17 cellular contexts compared by ENCODE assay signal in the genomic region with DNA sequence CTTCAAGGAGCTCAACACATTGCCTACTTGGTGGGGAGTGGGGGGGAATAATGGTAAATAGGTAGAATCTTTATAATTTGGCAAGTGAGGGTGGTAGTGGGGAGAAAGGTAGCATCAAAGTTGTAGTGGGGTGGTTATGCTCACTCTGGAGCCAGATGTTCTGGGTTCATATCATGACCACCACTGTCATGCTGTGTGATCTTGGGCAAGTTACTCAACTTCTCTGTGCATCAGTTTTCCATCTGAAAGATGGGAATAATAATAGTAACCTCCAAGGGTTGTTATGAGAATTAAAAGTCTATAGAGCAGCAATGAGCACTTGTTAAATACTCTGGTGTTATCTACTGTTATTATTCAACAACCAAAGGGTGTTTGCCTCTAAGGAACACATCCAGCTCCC. TPM values are rescaled to one million over a fixed set of nuclear protein-coding genes. Genes with fewer than 3 reads are reported as not detected.
DNase-seq lines count a peak whose midpoint lies in the region; ATAC-seq and TF ChIP-seq lines count a peak whose summit lies in the region.
"Had no signal": no experiment of that assay in that cellular context is flagged by ENCODE, and none has a peak within 500 bp of the region (broad histone marks: within the 10 kb centered on the region; RNA-seq: fewer than 3 reads in every experiment).

No MANE protein-coding gene starts in this region.

- no peak overlapping the region for H3K4me3 Mint-ChIP-seq in dendritic cell treated with granulocyte-macrophage colony-stimulating factor and Interleukin-4, amounts not matched to agents 40 ng/mL and 50 ng/mL, for 4 days
- H3K4me3 Mint-ChIP-seq: CD4-positive, alpha-beta T cell; H9 had no signal

- H3K9me3 Mint-ChIP-seq in dendritic cell treated with granulocyte-macrophage colony-stimulating factor and Interleukin-4, amounts not matched to agents 40 ng/mL and 50 ng/mL, for 4 days = peaks cover 9% of the 10 kb centered on the region
- H3K9me3 Mint-ChIP-seq: CD4-positive, alpha-beta T cell; H9 had no signal

- no peaks in the 10 kb centered on the region for H3K36me3 Mint-ChIP-seq in dendritic cell treated with granulocyte-macrophage colony-stimulating factor and Interleukin-4, amounts not matched to agents 40 ng/mL and 50 ng/mL, for 4 days (ENCODE audit: low read depth)

- CTCF ChIA-PET in A673 (lab: Charles Lee) = no interaction called here

- no peak for DNase-seq in A673 (ENCODE audit: low spot score)
- DNase-seq in SK-N-MC (ENCODE audit: low read depth, low spot score) = no peak
- DNase-seq in gastrocnemius medialis = no peak
- DNase-seq in HT-29 (ENCODE audit: low spot score) = no peak
- DNase-seq in activated gamma-delta T cell treated with Interleukin-2 at 50 U/mL for 16 hours = no peak
- no peak for DNase-seq in coronary artery (ENCODE audit: low spot score)
- DNase-seq: CD4-positive, alpha-beta T cell; DMS79; H9; NCI-H2029 treated with DMSO at 0.1 percent for 48 hours; NCI-H524 treated with DMSO at 0.1 percent for 48 hours; NCI-H82; SJCRH30 had no signal

- peak overlapping the region; percentile 45 for H3K27ac ChIP-seq in A673 (ENCODE audit: low read depth, low read length, poor library complexity, severe bottlenecking)
- H3K27ac ChIP-seq in SK-N-MC = 0 out of 2 replicates have a peak overlapping the region, but pooled peaks have one; percentile 17
- peak overlapping the region; percentile 32 to 67 (median 46) for H3K27ac ChIP-seq in gastrocnemius medialis
- no peak overlapping the region for H3K27ac ChIP-seq in coronary artery
- H3K27ac ChIP-seq: BLaER1, HL-60, KMS-11, SJCRH30 had no signal

- H3K4me1 ChIP-seq in A673 (ENCODE audit: insufficient read depth, low read length, poor library complexity, severe bottlenecking) (peaks cover 32% of the 10 kb centered on the region), gastrocnemius medialis (peaks cover 0 to 17% of the 10 kb centered on the region in 2 donors)

- no peak overlapping the region for H3K9ac ChIP-seq in SK-N-MC (ENCODE audit: insufficient read length)
- H3K9ac ChIP-seq: BLaER1, KMS-11 had no signal

- TF ChIP-seq CTCF in A673 (conservative IDR thresholded peaks at IDR 0.05; ENCODE audit: low read depth, low read length) (no peak), gastrocnemius medialis (IDR thresholded peaks at IDR 0.05 in 4 of 5, conservative IDR thresholded peaks at IDR 0.05 in 1 of 5) (no peak), coronary artery (IDR thresholded peaks at IDR 0.05) (no peak)

- in situ Hi-C loops in gastrocnemius medialis (cut with MboI; ENCODE audit: low sequenced_read_pairs in 4 of 4) = no loop called here

- peaks cover 52% of the 10 kb centered on the region for H3K4me1 Mint-ChIP-seq in dendritic cell treated with granulocyte-macrophage colony-stimulating factor and Interleukin-4, amounts not matched to agents 40 ng/mL and 50 ng/mL, for 4 days (ENCODE audit: low read depth)

- intact Hi-C loops in A673 (cut with micrococcal nuclease; ENCODE audit: unreplicated experiment) (no loop called here), gastrocnemius medialis (cut with DNase I; ENCODE audit: low total_unique reads) (no loop called here)
- intact Hi-C loops in dendritic cell treated with granulocyte-macrophage colony-stimulating factor and Interleukin-4, amounts not matched to agents 40 ng/mL and 50 ng/mL, for 4 days (cut with micrococcal nuclease) = loop anchor here (10.0 kb wide), 1 partner anchor 45 kb away; no protein-coding TSS in a partner anchor

- H3K36me3 ChIP-seq in A673 (ENCODE audit: insufficient read depth, low read length, poor library complexity, severe bottlenecking) = no peaks in the 10 kb centered on the region
- no peaks in the 10 kb centered on the region for H3K36me3 ChIP-seq in SK-N-MC (ENCODE audit: insufficient read depth, low read length)
- H3K36me3 ChIP-seq in gastrocnemius medialis = no peaks in the 10 kb centered on the region
- H3K36me3 ChIP-seq: BLaER1, SJCRH30 had no signal

- ATAC-seq in gastrocnemius medialis = no peak

- H3K27me3 Mint-ChIP-seq in dendritic cell treated with granulocyte-macrophage colony-stimulating factor and Interleukin-4, amounts not matched to agents 40 ng/mL and 50 ng/mL, for 4 days = peaks cover 2% of the 10 kb centered on the region

- H3K27me3 ChIP-seq in A673 (replicated peaks; ENCODE audit: insufficient read depth, low read depth, low read length, poor library complexity) (no peaks in the 10 kb centered on the region), gastrocnemius medialis (no peaks in the 10 kb centered on the region)
- H3K27me3 ChIP-seq: BLaER1, SJCRH30 had no signal

- TF ChIP-seq POLR2A in gastrocnemius medialis (IDR thresholded peaks at IDR 0.05) = no peak

- H3K27ac Mint-ChIP-seq in dendritic cell treated with granulocyte-macrophage colony-stimulating factor and Interleukin-4, amounts not matched to agents 40 ng/mL and 50 ng/mL, for 4 days = peak overlapping the region; percentile 33
- H3K27ac Mint-ChIP-seq: CD4-positive, alpha-beta T cell had no signal

- H3K9me3 ChIP-seq in A673 (ENCODE audit: low read depth, low read length, poor library complexity, severe bottlenecking) (no peaks in the 10 kb centered on the region), SK-N-MC (ENCODE audit: low read depth, low read length) (no peaks in the 10 kb centered on the region), gastrocnemius medialis (no peaks in the 10 kb centered on the region)
- H3K9me3 ChIP-seq: BLaER1, SJCRH30 had no signal

- no TSS peak for BruUV-seq in A673 (replicated peaks; lab: Mats Ljungman, UMichigan)

- POLR2A ChIA-PET in A673 (lab: Charles Lee; ENCODE audit: low non-redundant PET) = interaction anchor here (0.6 kb wide), 2 partner anchors 24 to 55 kb away, joined by 4 to 18 read pairs; no protein-coding TSS in a partner anchor

- H3K4me3 ChIP-seq in A673 (ENCODE audit: low read depth, low read length, poor library complexity, severe bottlenecking) = no peak overlapping the region
- no peak overlapping the region for H3K4me3 ChIP-seq in SK-N-MC
- no peak overlapping the region for H3K4me3 ChIP-seq in gastrocnemius medialis
- H3K4me3 ChIP-seq in coronary artery = no peak overlapping the region
- H3K4me3 ChIP-seq: BLaER1, SJCRH30 had no signal

RNA-seq across cellular contexts. Expression of a gene that starts 22.0 kb away (rescaled TPM):
- total RNA-seq in A673 (2021) (145 and 174 TPM in 2 replicates), gastrocnemius medialis (10 to 100 TPM in 1 of 4 donors, 1 to 10 TPM in 3; 7.5 to 10.9 (median 9.1) TPM)
- total RNA-seq in HT-29 (2014; rRNA removed; shearing (Covaris generic)) = 0.05 and 0.31 TPM in 2 replicates

Comparison
In these comparisons a context has a peak if more than half of its experiments do, and no peak if none do; other contexts are left out.
1. H3K27ac ChIP-seq: peak in A673 (single experiment), SK-N-MC (single experiment) and gastrocnemius medialis (4 of 4); none in coronary artery (0 of 2).
2. RNA of a gene that starts 22.0 kb away (total RNA-seq): 145 to 174 TPM in A673; 7.5 to 10.9 TPM in gastrocnemius medialis and 0.05 to 0.31 TPM in HT-29; every median in the first group is over 10 times any median in the second.